In the genomic region with DNA sequence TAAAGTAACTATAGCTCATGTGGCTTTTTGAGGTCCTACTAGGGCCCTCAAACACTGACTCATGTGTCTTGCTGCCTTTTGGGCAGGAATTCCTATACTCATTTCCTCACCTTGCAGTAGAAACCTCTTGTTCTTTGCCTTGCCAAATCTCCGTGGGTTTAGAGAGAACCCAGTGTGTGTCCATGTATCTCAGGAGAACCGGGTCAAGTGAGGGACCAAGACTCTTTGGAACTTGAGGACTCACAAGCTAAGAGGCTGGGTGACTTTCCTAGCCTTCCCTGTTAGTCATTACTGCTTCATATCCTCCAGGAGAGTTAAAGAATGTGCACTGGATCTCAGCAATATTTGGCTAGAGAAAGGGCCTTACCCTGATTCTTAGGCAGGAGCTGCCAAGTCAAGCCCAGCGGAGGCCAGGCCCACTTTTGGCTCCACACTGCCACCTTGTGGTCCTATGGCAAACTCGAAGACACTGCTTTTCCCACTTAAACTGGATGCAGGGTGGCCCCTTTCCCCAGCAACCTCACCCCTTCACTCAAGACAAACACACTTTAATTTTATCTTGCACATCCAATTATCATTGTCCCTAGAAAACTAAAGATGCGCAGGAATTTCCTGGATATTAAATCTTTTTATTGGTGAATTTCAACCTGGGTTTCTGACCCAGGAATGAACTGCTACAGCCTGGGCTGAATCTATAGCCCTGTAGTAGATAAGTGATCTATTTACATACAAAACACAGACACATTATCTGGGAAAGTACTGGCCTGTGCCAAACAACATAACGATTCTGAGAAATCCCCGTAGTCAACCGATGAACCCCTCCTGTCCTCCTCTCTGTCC, we compare ENCODE assay signal across 8 cellular contexts. TPM values are rescaled to one million over a fixed set of nuclear protein-coding genes. Genes with fewer than 3 reads are reported as not detected.
DNase-seq lines count a peak whose midpoint lies in the region; ATAC-seq, FAIRE-seq and TF ChIP-seq lines count a peak whose summit lies in the region.

No MANE protein-coding gene starts in this region.

- H3K27me3 ChIP-seq in upper lobe of right lung = no peaks in the 10 kb centered on the region

- in situ Hi-C loops in SK-MEL-5 (cut with HindIII; ENCODE audit: low pct_unique_long_range_greater_than_20kb, low sequenced_read_pairs) = no loop called here

- FAIRE-seq in A204.1 (lab: Jason Lieb, UNC) = peak; percentile 75

- peaks cover 3% of the 10 kb centered on the region for H3K4me1 ChIP-seq in upper lobe of right lung

- ATAC-seq in GM18868 (IDR thresholded peaks at IDR 0.05; ENCODE audit: unreplicated experiment) (peak; percentile 58), upper lobe of right lung (peak; percentile 96)

- no peaks in the 10 kb centered on the region for H3K9me3 ChIP-seq in upper lobe of right lung

- H3K36me3 ChIP-seq in upper lobe of right lung = no peaks in the 10 kb centered on the region

- H3K27ac ChIP-seq in upper lobe of right lung = no peak overlapping the region

- intact Hi-C loops in upper lobe of right lung (cut with DNase I) = no loop called here

- DNase-seq in MV-4-11 (lab: John Stamatoyannopoulos, UW) (peak; percentile 71), SK-MEL-5 (ENCODE audit: low read depth, low spot score) (peak; percentile 81), globus pallidus (ENCODE audit: low spot score) (peak; percentile 77), pons (ENCODE audit: low spot score) (peak; percentile 84), upper lobe of right lung (peak; percentile 84)
- peak; percentile 57 for DNase-seq in activated gamma-delta T cell treated with anti-CD3 and anti-CD28 coated beads, Interleukin-2, amount 50 U/mL, for 16 hours (ENCODE audit: low read depth)

- no peak overlapping the region for H3K4me3 ChIP-seq in upper lobe of right lung

- peak; percentile 89 for TF ChIP-seq CTCF in upper lobe of right lung (IDR thresholded peaks at IDR 0.05)

RNA-seq across cellular contexts. Expression of gene AVPR1B, which starts 10.6 kb away (rescaled TPM):
- not detected in 2 replicates for total RNA-seq in SK-MEL-5 (2014; rRNA removed; shearing (Covaris generic))
- not detected in 2 replicates for polyA plus RNA-seq in SK-MEL-5 (2015; cell fraction: cytosol; rRNA removed)
- polyA plus RNA-seq in SK-MEL-5 (2015; cell fraction: nucleus; rRNA removed) = not detected in 2 replicates
- not detected for total RNA-seq in upper lobe of right lung

RNA-seq across cellular contexts. Expression of gene RHEX, which starts 53.6 kb away (rescaled TPM):
- not detected in 2 replicates for total RNA-seq in SK-MEL-5 (2014; rRNA removed; shearing (Covaris generic))
- not detected in 2 replicates for polyA plus RNA-seq in SK-MEL-5 (2015; cell fraction: cytosol; rRNA removed)
- not detected in 2 replicates for polyA plus RNA-seq in SK-MEL-5 (2015; cell fraction: nucleus; rRNA removed)
- 17.3 TPM for total RNA-seq in upper lobe of right lung

Comparison
In these comparisons a context has a peak if more than half of its experiments do, and no peak if none do; other contexts are left out.
1. RNA of gene RHEX, which starts 53.6 kb away (total RNA-seq): 17.3 TPM in upper lobe of right lung (single experiment); not detected in SK-MEL-5; every median in the first group is over 10 times any median in the second.
2. Peak in every context shown above with its lines, with median percentiles within 50 percentile points of each other: DNase-seq.